ENCODE assay signal across 26 cellular contexts in the genomic region with DNA sequence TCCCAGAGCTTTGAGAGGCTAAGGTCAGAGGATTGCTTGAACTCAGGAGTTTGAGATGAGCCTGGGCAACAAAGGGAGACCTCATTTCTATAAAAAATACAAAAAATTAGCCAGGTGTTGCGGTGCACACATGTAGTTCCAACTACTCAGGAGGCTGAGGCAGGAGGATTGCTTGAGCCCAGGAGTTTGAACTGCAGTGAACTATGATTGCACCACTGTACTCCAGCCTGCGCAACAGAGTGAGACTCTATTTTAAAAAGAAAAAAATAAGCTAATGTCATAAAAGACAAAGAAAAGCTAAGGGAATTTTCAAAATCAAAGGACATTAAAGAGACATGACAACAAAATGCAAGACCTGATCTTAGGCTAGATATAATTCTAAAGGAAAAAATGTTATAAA.
"Had no signal": no experiment of that assay in that cellular context is flagged by ENCODE, and none has a peak within 500 bp of the region (broad histone marks: within the 10 kb centered on the region; RNA-seq: fewer than 3 reads in every experiment).

No MANE protein-coding gene starts in this region.

- H3K4me2 ChIP-seq: KMS-11 had no signal

- ATAC-seq: activated CD8-positive, alpha-beta T cell treated with anti-CD3 and anti-CD28 coated beads for 36 hours; Right ventricle myocardium inferior had no signal

- FAIRE-seq: bronchial epithelial cell had no signal

- DNase-seq: activated CD4-positive, alpha-beta T cell treated with anti-CD3 and anti-CD28 coated beads, Interleukin-2, amount 10 ng/mL, durations not matched to agents 24 days and 14 days; activated CD4-positive, alpha-beta T cell treated with anti-CD3 and anti-CD28 coated beads, Interleukin-2, amount 50 U/mL, for 4 hours; activated CD8-positive, alpha-beta T cell treated with anti-CD3 and anti-CD28 coated beads for 36 hours; activated gamma-delta T cell; activated naive CD4-positive, alpha-beta T cell treated with Interleukin-2 at 50 U/mL for 16 hours; activated naive CD8-positive, alpha-beta T cell treated with anti-CD3 and anti-CD28 coated beads, Interleukin-2, amount 10 ng/mL, durations not matched to agents 7 days and 5 days; activated T-cell treated with anti-CD3 and anti-CD28 coated beads, Interleukin-2, amount 50 U/mL, for 1 hour; adrenal gland; caudate nucleus; cerebellar nuclear complex; MM.1S; NCI-H1092; NCI-H146; NCI-H187 treated with DMSO at 0.1 percent for 48 hours; NCI-H2081; NCI-H2171 treated with DMSO at 0.1 percent for 48 hours; NCI-H2227 treated with DMSO at 0.1 percent for 48 hours; NCI-H524 treated with DMSO at 0.1 percent for 48 hours; Peyer's patch; SJCRH30; T1000 had no signal

- H3K4me3 ChIP-seq: adrenal gland, Peyer's patch, SJCRH30 had no signal

- H3K9me3 ChIP-seq: adrenal gland, Peyer's patch, SJCRH30 had no signal

- H3K36me3 ChIP-seq: adrenal gland, Peyer's patch, SJCRH30 had no signal

- H3K27me3 ChIP-seq: adrenal gland, Peyer's patch, SJCRH30 had no signal

- H3K9ac ChIP-seq: KMS-11 had no signal

- H3K27ac ChIP-seq: adrenal gland, KMS-11, Peyer's patch, RWPE1, SJCRH30, SK-N-MC had no signal

- H3K4me1 ChIP-seq: adrenal gland, Peyer's patch had no signal
